In the genomic region with DNA sequence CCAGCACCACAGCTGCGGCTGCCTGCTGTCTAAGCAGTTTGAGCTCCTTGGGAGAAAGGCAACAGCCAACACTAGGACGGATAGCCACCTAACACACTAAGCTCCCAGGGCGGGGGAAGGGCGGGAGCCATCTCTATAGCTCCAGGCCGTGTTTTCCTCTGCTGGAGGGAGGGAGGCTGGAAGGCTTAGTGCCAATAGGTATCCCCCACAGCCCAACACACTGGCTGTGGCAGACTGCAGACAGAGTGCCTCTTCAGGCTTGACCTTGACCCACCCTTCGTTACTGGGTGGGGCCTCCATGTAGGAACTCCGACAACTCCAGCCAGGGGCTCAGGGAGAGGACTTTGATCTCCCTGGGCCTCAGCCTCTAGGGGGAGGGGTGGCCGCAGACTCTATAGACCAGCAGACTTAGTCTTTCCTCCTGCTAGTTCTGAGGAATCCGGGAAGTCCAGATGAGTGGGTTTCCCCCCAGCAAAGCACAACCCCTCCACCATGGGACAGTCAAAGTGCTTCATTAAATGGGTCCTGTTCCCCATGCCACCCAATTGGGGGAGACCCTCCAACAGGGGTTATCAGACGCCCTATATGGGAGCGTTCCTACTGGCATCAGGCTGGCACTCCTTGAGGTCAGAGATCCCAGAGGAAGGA, we compare ENCODE assay signal across 20 cellular contexts.
DNase-seq lines count a peak whose midpoint lies in the region; ATAC-seq and TF ChIP-seq lines count a peak whose summit lies in the region.
"Had no signal": no experiment of that assay in that cellular context is flagged by ENCODE, and none has a peak within 500 bp of the region (broad histone marks: within the 10 kb centered on the region; RNA-seq: fewer than 3 reads in every experiment).

No MANE protein-coding gene starts in this region.

- H3K27me3 ChIP-seq in H9 (ENCODE audit: insufficient read depth, low read length) (no peaks in the 10 kb centered on the region), left lung (peaks cover 0 to 32% of the 10 kb centered on the region in 2 donors), left ventricle myocardium inferior (ENCODE audit: low read depth) (peaks cover 63% of the 10 kb centered on the region)

- no peak overlapping the region for H2BK12ac ChIP-seq in H9 (ENCODE audit: insufficient read length, low read depth, low read length)

- H3K36me3 Mint-ChIP-seq in H9 (ENCODE audit: insufficient read depth in 1 of 3, low read depth in 3 of 3) (no peaks in the 10 kb centered on the region; a peak in 1 of 7 replicates), WTC11 (no peaks in the 10 kb centered on the region)

- no peak overlapping the region for H3K23ac ChIP-seq in H9 (ENCODE audit: insufficient read length, low read depth, low read length)

- no peak overlapping the region for H3K27ac ChIP-seq in H9 (ENCODE audit: insufficient read length, low read depth, low read length)
- H3K27ac ChIP-seq in left lung, result no peak overlapping the region
- no peak overlapping the region for H3K27ac ChIP-seq in left ventricle myocardium inferior (replicated peaks)
- H3K27ac ChIP-seq: A549, HL-60 had no signal

- H4K20me1 ChIP-seq in H9 (ENCODE audit: control insufficient read depth, insufficient read depth, insufficient read length), result no peaks in the 10 kb centered on the region

- H4K91ac ChIP-seq in H9 (ENCODE audit: insufficient read length, low read depth, low read length), result no peak overlapping the region

- H3K4me3 ChIP-seq in left lung (no peak overlapping the region), left ventricle myocardium inferior (no peak overlapping the region)
- H3K4me3 ChIP-seq: A549, GM12878 had no signal

- no peak overlapping the region for H2BK120ac ChIP-seq in H9 (ENCODE audit: low read depth, low read length, poor library complexity, severe bottlenecking)

- no peaks in the 10 kb centered on the region for H3K79me1 ChIP-seq in H9 (ENCODE audit: insufficient read depth, low read depth, low read length, poor library complexity, severe bottlenecking)

- H2AK5ac ChIP-seq in H9 (ENCODE audit: insufficient read length, low read length), result no peak overlapping the region

- H3K79me2 ChIP-seq in H9 (ENCODE audit: insufficient read depth, low read length), result no peaks in the 10 kb centered on the region

- no peaks in the 10 kb centered on the region; a peak in 1 of 5 replicates for H3K9me3 Mint-ChIP-seq in H9
- peaks cover 10% of the 10 kb centered on the region for H3K9me3 Mint-ChIP-seq in WTC11
- H3K9me3 Mint-ChIP-seq: CD4-positive, alpha-beta T cell had no signal

- no peak overlapping the region for H4K5ac ChIP-seq in H9 (ENCODE audit: insufficient read length, low read depth, low read length)

- POLR2A ChIA-PET in WTC11 (lab: Charles Lee), result no interaction called here

- no CpG with 5 or more reads among the region's 11 CpGs for WGBS in H9 (ENCODE audit: extremely low coverage, insufficient read length, low lambda C conversion rate)

- TF ChIP-seq CTCF in H9 (conservative IDR thresholded peaks at IDR 0.05), result no peak
- no peak for TF ChIP-seq CTCF in WTC11 (IDR thresholded peaks at IDR 0.05)
- TF ChIP-seq CTCF in left lung (IDR thresholded peaks at IDR 0.05), result no peak
- no peak for TF ChIP-seq CTCF in left ventricle myocardium inferior (IDR thresholded peaks at IDR 0.05; ENCODE audit: borderline replicate concordance)

- ATAC-seq in WTC11, result peak; percentile 76
- ATAC-seq in HG02840 (IDR thresholded peaks at IDR 0.05; ENCODE audit: low FRiP score, unreplicated experiment), result no peak
- no peak for ATAC-seq in left lung
- ATAC-seq: A549, GM12878 had no signal

- no peak overlapping the region for H2BK5ac ChIP-seq in H9 (ENCODE audit: insufficient read length, low read length)

- peaks cover 26 to 28% of the 10 kb centered on the region in 2 experiments for H3K4me1 Mint-ChIP-seq in H9
- H3K4me1 Mint-ChIP-seq in WTC11, result peaks cover 28% of the 10 kb centered on the region

- H3K4me3 Mint-ChIP-seq in H9 (no peak overlapping the region), WTC11 (no peak overlapping the region)
- H3K4me3 Mint-ChIP-seq: CD4-positive, alpha-beta T cell had no signal

- H3K4me1 ChIP-seq in H9 (ENCODE audit: insufficient read depth, low read length) (no peaks in the 10 kb centered on the region; the same call in 1 of the 2 replicates), left lung (no peaks in the 10 kb centered on the region), left ventricle myocardium inferior (no peaks in the 10 kb centered on the region)
- H3K4me1 ChIP-seq: A549 had no signal

- no peaks in the 10 kb centered on the region for H3K23me2 ChIP-seq in H9 (ENCODE audit: insufficient read length, low read depth, low read length, poor library complexity, severe bottlenecking)

- H3K4ac ChIP-seq in H9 (ENCODE audit: low read depth, low read length), result no peak overlapping the region

- H3K56ac ChIP-seq in H9 (ENCODE audit: insufficient read length, low read depth, low read length), result no peak overlapping the region

- intact Hi-C loops in posterior vena cava (cut with DNase I), result no loop called here
- intact Hi-C loops in left lung (cut with DNase I), result no loop called here
- intact Hi-C loops in left ventricle myocardium inferior (cut with micrococcal nuclease), result no loop called here

- H3K27ac Mint-ChIP-seq in H9 (no peak overlapping the region; a peak in 1 of 7 replicates), WTC11 (no peak overlapping the region)
- H3K27ac Mint-ChIP-seq: CD4-positive, alpha-beta T cell had no signal

- no peak overlapping the region for H3K9ac ChIP-seq in H9 (ENCODE audit: extremely low read depth, insufficient read length, low read length)
- H3K9ac ChIP-seq: SK-N-SH had no signal

- no peak overlapping the region for H2AFZ ChIP-seq in H9 (ENCODE audit: low read length)

- H3K27me3 Mint-ChIP-seq in H9 (ENCODE audit: low read depth), result no peaks in the 10 kb centered on the region
- H3K27me3 Mint-ChIP-seq in WTC11 (ENCODE audit: low read depth), result no peaks in the 10 kb centered on the region

- H3K36me3 ChIP-seq in left lung (no peaks in the 10 kb centered on the region), left ventricle myocardium inferior (no peaks in the 10 kb centered on the region)

- no peak overlapping the region for H2BK20ac ChIP-seq in H9 (ENCODE audit: low read depth, low read length, poor library complexity, severe bottlenecking)

- H3K9me3 ChIP-seq in H9 (ENCODE audit: control insufficient read depth, low read depth, low read length) (no peaks in the 10 kb centered on the region), left lung (no peaks in the 10 kb centered on the region), left ventricle myocardium inferior (replicated peaks) (no peaks in the 10 kb centered on the region)
- H3K9me3 ChIP-seq: A549, SK-N-SH had no signal

- no peak overlapping the region; the same call in 1 of the 2 replicates for H3K14ac ChIP-seq in H9 (ENCODE audit: insufficient read depth, low read length)

- H2BK15ac ChIP-seq in H9 (ENCODE audit: low read depth, low read length), result no peak overlapping the region

- no peak overlapping the region for H3K18ac ChIP-seq in H9 (ENCODE audit: insufficient read length, low read depth, low read length)

- no peak overlapping the region for H3T11ph ChIP-seq in H9 (ENCODE audit: low read length)

- no peak overlapping the region for H3K4me2 ChIP-seq in H9 (ENCODE audit: insufficient read depth, insufficient read length, low read length)
- H3K4me2 ChIP-seq: A549, SK-N-SH had no signal

- peak; percentile 59 for DNase-seq in H9
- peak; percentile 49 for DNase-seq in WTC11 (ENCODE audit: low spot score)
- DNase-seq in islet precursor cell, result peak; percentile 63
- peak; percentile 50 for DNase-seq in posterior vena cava (ENCODE audit: low spot score)
- no peak for DNase-seq in left lung
- DNase-seq in NCI-H2227 treated with DMSO at 0.1 percent for 48 hours (lab: John Stamatoyannopoulos, UW), result no peak
- DNase-seq in left ventricle myocardium inferior, result no peak
- DNase-seq: CD4-positive, alpha-beta T cell; DMS153; IMR-90; NCI-H1417 treated with DMSO at 0.1 percent for 48 hours; NCI-H2029; NCI-H69; NK-92 treated with Interleukin-12 subunit alpha and Interleukin-12 subunit beta, amount 100 ng/mL, for 24 hours; SHP77; SK-N-SH had no signal

- no peak overlapping the region for H4K8ac ChIP-seq in H9 (replicated peaks; ENCODE audit: insufficient read length, low read depth, low read length)

- CTCF ChIA-PET in WTC11 (lab: Charles Lee), result interaction anchor here (0.8 kb wide), 1 partner anchor 173 kb away, joined by 3 read pairs; no protein-coding TSS in a partner anchor

TF ChIP-seq in WTC11, 78 proteins besides CTCF, POLR2A, EP300 and RAD21:
- TF ChIP-seq ZNF317 (CRISPR knock-in tag; IDR thresholded peaks at IDR 0.05; ENCODE audit: borderline replicate concordance, low read depth) (no peak), ATF6 (CRISPR knock-in tag; IDR thresholded peaks at IDR 0.05) (no peak), NR3C1 (CRISPR knock-in tag; conservative IDR thresholded peaks at IDR 0.05; ENCODE audit: low read depth) (no peak), ZNF423 (CRISPR knock-in tag; IDR thresholded peaks at IDR 0.05) (no peak), EMX1 (CRISPR knock-in tag; IDR thresholded peaks at IDR 0.05) (no peak)
TF ChIP-seq in WTC11: peak in this region for 0.

Comparison
In these comparisons a context has a peak if more than half of its experiments do, and no peak if none do; other contexts are left out.
1. DNase-seq: peak in H9 (single experiment), WTC11 (single experiment), islet precursor cell (single experiment) and posterior vena cava (single experiment); none in left lung (0 of 2), NCI-H2227 treated with DMSO at 0.1 percent for 48 hours (single experiment) and left ventricle myocardium inferior (single experiment).